11 cellular contexts compared by ENCODE assay signal in genomic region chr9:121790841-121791240, GRCh38.
"Had no signal": no experiment of that assay in that cellular context is flagged by ENCODE, and none has a peak within 500 bp of the region (broad histone marks: within the 10 kb centered on the region; RNA-seq: fewer than 3 reads in every experiment).

No MANE protein-coding gene starts in this region.

- H3K4me1 ChIP-seq: HAP-1 had no signal

- H3K4me3 ChIP-seq: GM23248, GM23338, HAP-1 had no signal

- H3K9me3 ChIP-seq: HAP-1 had no signal

- H2AFZ ChIP-seq: GM23248, GM23338 had no signal

- H3K36me3 ChIP-seq: HAP-1 had no signal

- H3K4me2 ChIP-seq: GM23338 had no signal

- FAIRE-seq: H1, H54 had no signal

- H3K9ac ChIP-seq: GM23248 had no signal

- DNase-seq: GM23248, GOT3, H7, H9, HCEC 1CT, HFFc6 had no signal

- ATAC-seq: GM23338, HCT116 had no signal

- H3K27ac ChIP-seq: GM23248 had no signal
